In genomic region chr15:92831459-92832229, GRCh38 we compare ENCODE assay signal across 8 cellular contexts.
A peak's percentile ranks its signal among the peaks of the same experiment; 100 is the strongest.
DNase-seq lines count a peak whose midpoint lies in the region; ATAC-seq and TF ChIP-seq lines count a peak whose summit lies in the region.

No MANE protein-coding gene starts in this region.

- H3K36me3 ChIP-seq in ACC112 (ENCODE audit: insufficient read depth, low read length) = no peaks in the 10 kb centered on the region
- H3K36me3 ChIP-seq in breast epithelium = no peaks in the 10 kb centered on the region
- no peaks in the 10 kb centered on the region for H3K36me3 ChIP-seq in spleen

- H3K9me3 ChIP-seq in breast epithelium = no peaks in the 10 kb centered on the region
- H3K9me3 ChIP-seq in spleen = no peaks in the 10 kb centered on the region

- DNase-seq in NCI-H2196 (lab: John Stamatoyannopoulos, UW; ENCODE audit: unreplicated experiment) = peak; percentile 74
- peak; percentile 82 to 94 for DNase-seq in breast epithelium (ENCODE audit: low spot score in 2 of 2)
- peak; percentile 92 for DNase-seq in inferior parietal cortex (ENCODE audit: extremely low spot score)
- DNase-seq in spleen = peak; percentile 95

- intact Hi-C loops in breast epithelium (cut with DNase I; ENCODE audit: low total_unique reads) = loop anchor here (10.0 kb wide), 1 partner anchor 1367 kb away; no protein-coding TSS in a partner anchor
- intact Hi-C loops in spleen (cut with DNase I; ENCODE audit: low total_unique reads) = no loop called here

- no peaks in the 10 kb centered on the region for H3K79me2 ChIP-seq in ACC112 (ENCODE audit: control insufficient read depth, insufficient read depth, low read length, unreplicated experiment)

- peak overlapping the region; percentile 91 for H3K27ac ChIP-seq in ACC112 (ENCODE audit: low read depth, low read length)
- peak overlapping the region; percentile 99 for H3K27ac ChIP-seq in VCaP
- H3K27ac ChIP-seq in breast epithelium = peak overlapping the region; percentile 92 to 95
- H3K27ac ChIP-seq in spleen = peak overlapping the region; percentile 81 to 95 (median 90)

- no peaks in the 10 kb centered on the region for H3K27me3 ChIP-seq in ACC112 (ENCODE audit: insufficient read depth, low read length)
- H3K27me3 ChIP-seq in breast epithelium = no peaks in the 10 kb centered on the region
- no peaks in the 10 kb centered on the region for H3K27me3 ChIP-seq in spleen (replicated peaks in 1 of 7)

- peak overlapping the region; percentile 42 for H3K4me3 ChIP-seq in ACC112 (ENCODE audit: low read depth, low read length)
- peak overlapping the region; percentile 18 to 52 (median 39) for H3K4me3 ChIP-seq in breast epithelium
- H3K4me3 ChIP-seq in spleen = peak overlapping the region in 6 of 8 donors; percentile 3 to 58 (median 20)

- TF ChIP-seq POLR2A in breast epithelium (IDR thresholded peaks at IDR 0.05) (peak; percentile 45), spleen (IDR thresholded peaks at IDR 0.05) (peak in 2 of 3 donors; percentile 28 to 94)

- H2AFZ ChIP-seq in ACC112 (ENCODE audit: low read length, unreplicated experiment) = peak overlapping the region; percentile 4

- ATAC-seq in GM18873 (IDR thresholded peaks at IDR 0.05; ENCODE audit: low FRiP score, unreplicated experiment) (peak; percentile 98), HG03135 (IDR thresholded peaks at IDR 0.05; ENCODE audit: unreplicated experiment) (peak; percentile 93)

- H3K4me1 ChIP-seq in ACC112 (ENCODE audit: control insufficient read depth, insufficient read depth, low read length, unreplicated experiment) = peaks cover 25% of the 10 kb centered on the region
- peaks cover 6% of the 10 kb centered on the region in 2 donors for H3K4me1 ChIP-seq in breast epithelium
- peaks cover 27 to 66% (median 45%) of the 10 kb centered on the region in 6 donors for H3K4me1 ChIP-seq in spleen

- TF ChIP-seq CTCF in VCaP (conservative IDR thresholded peaks at IDR 0.05) (no peak), breast epithelium (IDR thresholded peaks at IDR 0.05) (no peak), spleen (IDR thresholded peaks at IDR 0.05 in 8 of 11, conservative IDR thresholded peaks at IDR 0.05 in 3 of 11) (peak in 1 of 11 experiments; percentile 13)

- WGBS in spleen, 5 donors = 0 to 1% (median 0%) methylated on average over 12 of the region's 12 CpGs

Comparison
In these comparisons a context has a peak if more than half of its experiments do, and no peak if none do; other contexts are left out.
1. Peak in every context shown above with its lines: DNase-seq, ATAC-seq, H3K4me3 ChIP-seq and H3K27ac ChIP-seq.